Comparison of ENCODE assay signal across 8 cellular contexts in the genomic region with DNA sequence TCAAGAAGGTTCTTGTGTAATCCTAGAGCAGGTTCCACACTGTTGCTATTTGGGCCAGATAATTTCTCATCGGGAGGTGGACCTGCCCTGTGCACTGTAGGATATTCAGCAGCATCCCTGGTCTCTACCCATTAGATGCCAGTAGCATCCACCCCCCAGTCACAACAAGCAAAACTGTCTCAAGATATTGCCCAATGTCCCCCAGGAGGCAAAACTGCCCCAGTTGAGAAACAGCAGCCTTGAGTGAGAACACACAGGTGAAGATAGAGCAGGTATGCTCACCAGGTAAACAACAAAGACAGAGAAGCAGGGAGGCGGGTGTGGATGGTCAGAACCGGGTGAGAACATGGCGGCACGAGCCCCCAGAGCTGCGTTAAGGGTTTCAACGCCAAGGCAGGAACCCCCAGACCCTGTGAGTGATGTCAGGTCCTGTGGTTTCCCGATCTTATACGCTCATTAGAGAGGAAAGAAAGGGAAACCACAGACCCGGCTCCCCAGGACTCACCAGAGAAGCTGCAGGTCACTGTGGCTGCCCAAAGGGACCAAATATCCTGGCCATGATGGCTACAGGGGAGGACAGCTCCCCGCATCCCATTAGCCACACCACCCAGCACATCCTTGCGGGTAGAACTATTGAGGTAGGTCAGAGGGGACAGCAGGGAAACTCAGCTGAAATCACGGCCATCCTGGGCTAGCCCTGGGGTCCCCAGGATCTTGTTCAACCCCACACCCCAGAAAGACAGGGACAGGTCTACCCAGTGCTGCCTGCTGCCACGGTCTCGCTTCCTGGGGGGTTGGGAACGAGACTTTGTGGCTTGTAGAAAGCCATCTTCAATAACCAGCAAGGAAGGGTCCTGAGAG. TPM values are rescaled to one million over a fixed set of nuclear protein-coding genes. Genes with fewer than 3 reads are reported as not detected.
DNase-seq lines count a peak whose midpoint lies in the region; ATAC-seq and TF ChIP-seq lines count a peak whose summit lies in the region.

No MANE protein-coding gene starts in this region.

- TF ChIP-seq CTCF in body of pancreas (IDR thresholded peaks at IDR 0.05) (no peak), prostate gland (IDR thresholded peaks at IDR 0.05) (no peak)

- H3K27me3 ChIP-seq in body of pancreas (no peaks in the 10 kb centered on the region), prostate gland (replicated peaks; ENCODE audit: insufficient read depth) (no peaks in the 10 kb centered on the region)

- TF ChIP-seq POLR2A in body of pancreas (IDR thresholded peaks at IDR 0.05) (no peak), prostate gland (IDR thresholded peaks at IDR 0.05) (no peak)

- H3K27ac ChIP-seq in body of pancreas, result peak overlapping the region; percentile 87 to 92 (median 91)
- peak overlapping the region; percentile 82 to 86 for H3K27ac ChIP-seq in prostate gland

- peak; percentile 40 for ATAC-seq in GM19351 (IDR thresholded peaks at IDR 0.05; ENCODE audit: unreplicated experiment)
- peak; percentile 47 for ATAC-seq in HG03064 (IDR thresholded peaks at IDR 0.05; ENCODE audit: low read depth, unreplicated experiment)
- no peak for ATAC-seq in body of pancreas

- intact Hi-C loops in body of pancreas (cut with DNase I) (no loop called here), prostate gland (cut with DNase I) (no loop called here)

- H3K36me3 ChIP-seq in body of pancreas (replicated peaks in 1 of 2; ENCODE audit: insufficient read depth in 1 of 2, low read depth in 2 of 2) (peaks cover 6% of the 10 kb centered on the region in 2 donors), prostate gland (no peaks in the 10 kb centered on the region)

- H3K4me1 ChIP-seq in body of pancreas, result peaks cover 100% of the 10 kb centered on the region
- H3K4me1 ChIP-seq in prostate gland (replicated peaks), result peaks cover 59% of the 10 kb centered on the region

- peak in 3 of 4 donors; percentile 24 to 55 (median 54) for DNase-seq in body of pancreas
- DNase-seq in prostate gland (ENCODE audit: low spot score), result no peak
- no peak for DNase-seq in T-helper 1 cell
- no peak for DNase-seq in GM03348 (ENCODE audit: low spot score)
- DNase-seq in NCI-H146 (lab: John Stamatoyannopoulos, UW), result no peak
- no peak for DNase-seq in SIG-M5 treated with dmso at 0.1 percent for 504 hours (lab: John Stamatoyannopoulos, UW; ENCODE audit: unreplicated experiment)

- H3K4me3 ChIP-seq in body of pancreas (no peak overlapping the region), prostate gland (no peak overlapping the region)

- H3K9me3 ChIP-seq in body of pancreas (no peaks in the 10 kb centered on the region), prostate gland (no peaks in the 10 kb centered on the region)

- 34 to 53% methylated on average over 9 to 16 of the region's 16 CpGs for WGBS in body of pancreas, 2 donors
- 76% methylated on average over 16 of the region's 16 CpGs for WGBS in prostate gland

RNA-seq across cellular contexts. Expression of a gene that starts 21.2 kb away (rescaled TPM):
- total RNA-seq in body of pancreas (10 to 100 TPM; 47.0 to 60.6 TPM), prostate gland (100 to 1,000 TPM; 119 to 186 TPM)

RNA-seq across cellular contexts. Expression of a gene that starts 28.9 kb away (rescaled TPM):
- total RNA-seq in body of pancreas (not detected), prostate gland (not detected)

Comparison
In these comparisons a context has a peak if more than half of its experiments do, and no peak if none do; other contexts are left out.
1. DNase-seq: peak in body of pancreas (3 of 4); none in prostate gland (single experiment), T-helper 1 cell (0 of 5), GM03348 (single experiment), NCI-H146 (single experiment) and SIG-M5 treated with dmso at 0.1 percent for 504 hours (single experiment).